In genomic region chr1:94385354-94385947, GRCh38 we compare ENCODE assay signal across 9 cellular contexts. TPM values are rescaled to one million over a fixed set of nuclear protein-coding genes. Genes with fewer than 3 reads are reported as not detected.
DNase-seq lines count a peak whose midpoint lies in the region; ATAC-seq, FAIRE-seq and TF ChIP-seq lines count a peak whose summit lies in the region.
"Had no signal": no experiment of that assay in that cellular context is flagged by ENCODE, and none has a peak within 500 bp of the region (broad histone marks: within the 10 kb centered on the region; RNA-seq: fewer than 3 reads in every experiment).

No MANE protein-coding gene starts in this region.

- H3K36me3 ChIP-seq in muscle layer of duodenum (ENCODE audit: control insufficient read depth in 1 of 2, insufficient read depth in 2 of 2, low read length in 2 of 2) (no peaks in the 10 kb centered on the region), suprapubic skin (no peaks in the 10 kb centered on the region)

- DNase-seq in A549 (ENCODE audit: low read depth in 1 of 2, low spot score in 1 of 2) = no peak
- DNase-seq in Calu3 = no peak
- no peak for DNase-seq in activated T-helper 1 cell treated with anti-CD3 and anti-CD28 coated beads, Interleukin-12 subunit alpha, Interleukin-12 subunit beta, Interleukin-2, Interleukin-4 antibody, amounts not matched to agents 30 ng/mL and 10 ng/mL and 1 ng/mL, durations not matched to agents 14 hours and 24 hours and 36 hours (ENCODE audit: low spot score)
- no peak for DNase-seq in suprapubic skin (ENCODE audit: low spot score in 2 of 2)
- DNase-seq in GM19239 (ENCODE audit: insufficient read length, low spot score) = no peak
- no peak for DNase-seq in HCEC 1CT
- DNase-seq: HFFc6 had no signal

- no peaks in the 10 kb centered on the region for H3K9me3 Mint-ChIP-seq in Calu3 (ENCODE audit: low read depth, unreplicated experiment)
- peaks cover 9% of the 10 kb centered on the region for H3K9me3 Mint-ChIP-seq in activated T-helper 17 cell treated with anti-CD3 and anti-CD28 coated beads, Interleukin-2, amount 50 U/mL, for 72 hours
- H3K9me3 Mint-ChIP-seq in activated T-helper 1 cell treated with anti-CD3 and anti-CD28 coated beads, Interleukin-12 subunit alpha, Interleukin-12 subunit beta, Interleukin-2, Interleukin-4 antibody, amounts not matched to agents 30 ng/mL and 10 ng/mL and 1 ng/mL, durations not matched to agents 14 hours and 24 hours and 36 hours = peaks cover 10% of the 10 kb centered on the region

- FAIRE-seq in A549 (lab: Jason Lieb, UNC) = no peak
- no peak for FAIRE-seq in GM19239 (lab: Jason Lieb, UNC)

- H3K4me3 ChIP-seq in A549 (no peak overlapping the region), muscle layer of duodenum (ENCODE audit: low read depth in 1 of 2, low read length in 2 of 2) (no peak overlapping the region), suprapubic skin (no peak overlapping the region)

- peak overlapping the region; percentile 74 for H3K4me2 ChIP-seq in A549

- H3K27me3 Mint-ChIP-seq in Calu3 (ENCODE audit: unreplicated experiment) = no peaks in the 10 kb centered on the region
- H3K27me3 Mint-ChIP-seq in activated T-helper 17 cell treated with anti-CD3 and anti-CD28 coated beads, Interleukin-2, amount 50 U/mL, for 72 hours = peaks cover 5% of the 10 kb centered on the region
- peaks cover 2% of the 10 kb centered on the region for H3K27me3 Mint-ChIP-seq in activated T-helper 1 cell treated with anti-CD3 and anti-CD28 coated beads, Interleukin-12 subunit alpha, Interleukin-12 subunit beta, Interleukin-2, Interleukin-4 antibody, amounts not matched to agents 30 ng/mL and 10 ng/mL and 1 ng/mL, durations not matched to agents 14 hours and 24 hours and 36 hours (ENCODE audit: insufficient read depth)

- no peak for TF ChIP-seq EP300 in A549 (IDR thresholded peaks at IDR 0.05)
- no peak for TF ChIP-seq EP300 in suprapubic skin (IDR thresholded peaks at IDR 0.05)

- H3K27me3 ChIP-seq in muscle layer of duodenum (ENCODE audit: low read depth, low read length) (no peaks in the 10 kb centered on the region), suprapubic skin (no peaks in the 10 kb centered on the region)

- H3K27ac ChIP-seq in A549 = peak overlapping the region; percentile 96 to 97
- H3K27ac ChIP-seq in muscle layer of duodenum (ENCODE audit: low read length) = peak overlapping the region; percentile 56
- H3K27ac ChIP-seq in suprapubic skin = no peak overlapping the region

- no peak for TF ChIP-seq CTCF in A549 (IDR thresholded peaks at IDR 0.05)
- TF ChIP-seq CTCF in Calu3 (IDR thresholded peaks at IDR 0.05; ENCODE audit: unreplicated experiment) = no peak
- TF ChIP-seq CTCF in suprapubic skin (IDR thresholded peaks at IDR 0.05) = no peak

- H3K36me3 Mint-ChIP-seq in Calu3 (ENCODE audit: insufficient read depth, unreplicated experiment) = peaks cover 5% of the 10 kb centered on the region
- no peaks in the 10 kb centered on the region for H3K36me3 Mint-ChIP-seq in activated T-helper 17 cell treated with anti-CD3 and anti-CD28 coated beads, Interleukin-2, amount 50 U/mL, for 72 hours (ENCODE audit: low read depth)
- no peaks in the 10 kb centered on the region for H3K36me3 Mint-ChIP-seq in activated T-helper 1 cell treated with anti-CD3 and anti-CD28 coated beads, Interleukin-12 subunit alpha, Interleukin-12 subunit beta, Interleukin-2, Interleukin-4 antibody, amounts not matched to agents 30 ng/mL and 10 ng/mL and 1 ng/mL, durations not matched to agents 14 hours and 24 hours and 36 hours (ENCODE audit: low read depth)

- H3K9me3 ChIP-seq in A549 (peaks cover 6% of the 10 kb centered on the region; the same call in 1 of the 3 replicates), muscle layer of duodenum (ENCODE audit: control insufficient read depth in 1 of 2, low read length in 2 of 2) (no peaks in the 10 kb centered on the region), suprapubic skin (no peaks in the 10 kb centered on the region)

- peak overlapping the region; percentile 90 for H3K27ac Mint-ChIP-seq in Calu3 (ENCODE audit: unreplicated experiment)
- H3K27ac Mint-ChIP-seq in activated T-helper 17 cell treated with anti-CD3 and anti-CD28 coated beads, Interleukin-2, amount 50 U/mL, for 72 hours = peak overlapping the region; percentile 57
- H3K27ac Mint-ChIP-seq in activated T-helper 1 cell treated with anti-CD3 and anti-CD28 coated beads, Interleukin-12 subunit alpha, Interleukin-12 subunit beta, Interleukin-2, Interleukin-4 antibody, amounts not matched to agents 30 ng/mL and 10 ng/mL and 1 ng/mL, durations not matched to agents 14 hours and 24 hours and 36 hours = no peak overlapping the region
- H3K27ac Mint-ChIP-seq: HFFc6 had no signal

- 86% methylated on average over 2 of the region's 2 CpGs for WGBS in A549 (ENCODE audit: missing lambda C conversion rate)
- WGBS in suprapubic skin = 90% methylated on average over 2 of the region's 2 CpGs

- POLR2A ChIA-PET in A549 (lab: Yijun Ruan, JAX) = no interaction called here

- intact Hi-C loops in Calu3 (cut with micrococcal nuclease; ENCODE audit: unreplicated experiment) = no loop called here
- intact Hi-C loops in activated T-helper 1 cell treated with anti-CD3 and anti-CD28 coated beads, Interleukin-12 subunit alpha, Interleukin-12 subunit beta, Interleukin-2, Interleukin-4 antibody, amounts not matched to agents 30 ng/mL and 10 ng/mL and 1 ng/mL, durations not matched to agents 14 hours and 24 hours and 36 hours (cut with micrococcal nuclease) = loop anchor here (10.0 kb wide), 1 partner anchor 481 kb away; the partner anchor contains the start of gene GCLM

- H3K4me3 Mint-ChIP-seq in Calu3 (ENCODE audit: low read depth, unreplicated experiment) = peak overlapping the region; percentile 31
- H3K4me3 Mint-ChIP-seq in activated T-helper 17 cell treated with anti-CD3 and anti-CD28 coated beads, Interleukin-2, amount 50 U/mL, for 72 hours = peak overlapping the region; percentile 66
- H3K4me3 Mint-ChIP-seq in activated T-helper 1 cell treated with anti-CD3 and anti-CD28 coated beads, Interleukin-12 subunit alpha, Interleukin-12 subunit beta, Interleukin-2, Interleukin-4 antibody, amounts not matched to agents 30 ng/mL and 10 ng/mL and 1 ng/mL, durations not matched to agents 14 hours and 24 hours and 36 hours = no peak overlapping the region
- H3K4me3 Mint-ChIP-seq: HFFc6 had no signal

- H3K4me1 ChIP-seq in A549 (peaks cover 33% of the 10 kb centered on the region), muscle layer of duodenum (ENCODE audit: control insufficient read depth in 1 of 2, insufficient read depth in 2 of 2, low read length in 2 of 2) (no peaks in the 10 kb centered on the region), suprapubic skin (peaks cover 17% of the 10 kb centered on the region)

- CTCF ChIA-PET in A549 (lab: Yijun Ruan, JAX) (interaction anchor here (1.1 to 2.6 kb wide), 2 partner anchors 50 to 342 kb away, joined by 3 to 13 read pairs; no protein-coding TSS in a partner anchor), Calu3 (lab: Charles Lee) (interaction anchor here (0.6 to 1.6 kb wide), 3 partner anchors 32 to 323 kb away, joined by 4 read pairs; no protein-coding TSS in a partner anchor)

- no peak for ATAC-seq in A549
- no peak for ATAC-seq in activated T-helper 17 cell treated with anti-CD3 and anti-CD28 coated beads, Interleukin-2, amount 50 U/mL, for 72 hours (replicated peaks)

- TF ChIP-seq RAD21 in A549 (conservative IDR thresholded peaks at IDR 0.05 in 1 of 2, IDR thresholded peaks at IDR 0.05 in 1 of 2) = no peak

- no peak for TF ChIP-seq POLR2A in A549 (IDR thresholded peaks at IDR 0.05; ENCODE audit: low read length)
- TF ChIP-seq POLR2A in suprapubic skin (IDR thresholded peaks at IDR 0.05) = no peak

- BruUV-seq in Calu3 (replicated peaks; lab: Mats Ljungman, UMichigan) = no TSS peak

- peaks cover 35% of the 10 kb centered on the region for H3K4me1 Mint-ChIP-seq in Calu3 (ENCODE audit: low read depth, unreplicated experiment)
- peaks cover 22% of the 10 kb centered on the region for H3K4me1 Mint-ChIP-seq in activated T-helper 17 cell treated with anti-CD3 and anti-CD28 coated beads, Interleukin-2, amount 50 U/mL, for 72 hours
- H3K4me1 Mint-ChIP-seq in activated T-helper 1 cell treated with anti-CD3 and anti-CD28 coated beads, Interleukin-12 subunit alpha, Interleukin-12 subunit beta, Interleukin-2, Interleukin-4 antibody, amounts not matched to agents 30 ng/mL and 10 ng/mL and 1 ng/mL, durations not matched to agents 14 hours and 24 hours and 36 hours (ENCODE audit: low read depth) = peaks cover 25% of the 10 kb centered on the region

TF ChIP-seq in A549, 52 proteins besides CTCF, POLR2A, EP300 and RAD21 (continues in another document):
- TF ChIP-seq MAZ (IDR thresholded peaks at IDR 0.05; ENCODE audit: borderline replicate concordance, low read depth, low read length) = no peak
- no peak for TF ChIP-seq HOXA7 (CRISPR knock-in tag; IDR thresholded peaks at IDR 0.05)
- TF ChIP-seq E2F6 (IDR thresholded peaks at IDR 0.05; ENCODE audit: borderline replicate concordance, low read depth) = no peak
- no peak for TF ChIP-seq ATOH8 (CRISPR knock-in tag; IDR thresholded peaks at IDR 0.05; ENCODE audit: low read depth)

RNA-seq across cellular contexts. Expression of gene ABCD3, which starts 32.7 kb away (rescaled TPM):
- polyA plus RNA-seq in A549 (2011; rRNA removed) (34.5 and 44.8 TPM in 2 replicates), A549 (2017; fragmentation: RNase III; extraction: RNeasy Plus Mini Kit Qiagen cat#74134 plus additional on column Dnase treatment) (31.3 to 34.1 TPM (median 32.3 TPM) in 3 replicates)
- polyA plus RNA-seq in A549 (2012; cell fraction: cytosol; rRNA removed) = 7.3 and 8.0 TPM in 2 replicates
- polyA plus RNA-seq in A549 (2012; cell fraction: nucleus; rRNA removed) = 4.2 and 9.3 TPM in 2 replicates
- polyA minus RNA-seq in A549 (2011; rRNA and poly(A)+ RNA removed) = 17.1 and 18.0 TPM in 2 replicates
- total RNA-seq in Calu3 (2022) (51.0 and 59.3 TPM in 2 replicates), suprapubic skin (10 to 100 TPM; 27.6 to 46.5 (median 39.8) TPM)
- 10 to 100 TPM; 18.8 to 27.6 TPM for total RNA-seq in activated T-helper 17 cell treated with anti-CD3 and anti-CD28 coated beads, Interleukin-2, amount 50 U/mL, for 72 hours
- total RNA-seq in activated T-helper 1 cell treated with anti-CD3 and anti-CD28 coated beads, Interleukin-12 subunit alpha, Interleukin-12 subunit beta, Interleukin-2, Interleukin-4 antibody, amounts not matched to agents 30 ng/mL and 10 ng/mL and 1 ng/mL, durations not matched to agents 14 hours and 24 hours and 36 hours = 25.7 and 28.2 TPM in 2 replicates
